Comparison of ENCODE assay signal across 1 cellular context in the genomic region with DNA sequence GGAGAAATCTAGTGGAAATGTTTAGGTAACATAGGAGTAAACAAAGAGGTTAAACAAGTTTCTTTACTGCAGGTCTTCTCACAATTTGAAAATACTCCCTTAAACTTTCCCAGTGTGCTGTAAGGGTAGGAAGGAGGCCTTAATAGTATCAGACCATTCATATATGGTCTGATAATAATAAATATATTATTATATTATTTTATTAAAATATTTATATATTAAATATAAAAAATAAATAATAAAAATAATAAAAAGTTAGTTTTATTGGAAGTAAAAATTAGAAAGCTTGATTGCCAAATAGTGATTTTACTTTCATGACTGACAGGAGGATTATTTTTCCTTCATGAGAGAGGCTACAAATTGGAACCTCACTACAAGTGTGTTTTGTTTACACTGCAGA.
TF ChIP-seq lines count a peak whose summit lies in the region.

No MANE protein-coding gene starts in this region.

TF ChIP-seq in K562, 482 proteins besides CTCF, POLR2A, EP300 and RAD21:
- no peak for TF ChIP-seq ZNF699 (CRISPR knock-in tag; IDR thresholded peaks at IDR 0.05; ENCODE audit: insufficient replicate concordance)
- no peak for TF ChIP-seq RBM39 (optimal IDR thresholded peaks at IDR 0.05; ENCODE audit: low read depth, low read length)
- no peak for TF ChIP-seq ZNF644 (tag; IDR thresholded peaks at IDR 0.05; ENCODE audit: low read depth)
- no peak for TF ChIP-seq WHSC1 (IDR thresholded peaks at IDR 0.05; ENCODE audit: low read length)
